19 cellular contexts compared by ENCODE assay signal in the genomic region with DNA sequence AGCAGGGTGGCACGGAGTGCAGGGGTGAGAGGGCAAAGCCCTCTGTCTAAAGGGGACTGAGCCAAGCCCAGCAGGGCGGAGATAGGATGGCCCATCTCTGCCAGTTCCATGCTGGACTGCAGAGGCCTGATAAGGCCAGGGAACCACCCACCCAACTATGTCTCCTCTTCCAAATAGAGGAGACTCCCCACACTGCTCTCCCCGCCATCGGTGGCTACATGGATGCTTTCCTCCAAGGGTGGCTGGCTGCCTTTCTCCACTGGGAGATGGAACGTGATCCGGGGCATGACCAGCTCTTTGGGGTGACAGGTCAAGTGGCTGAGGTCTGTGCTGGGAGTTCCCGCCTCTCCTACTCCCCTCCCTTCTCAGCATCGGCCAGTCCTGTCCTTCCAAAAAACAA.
"Had no signal": no experiment of that assay in that cellular context is flagged by ENCODE, and none has a peak within 500 bp of the region (broad histone marks: within the 10 kb centered on the region; RNA-seq: fewer than 3 reads in every experiment).

No MANE protein-coding gene starts in this region.

- H3K27ac Mint-ChIP-seq: activated naive CD4-positive, alpha-beta T cell treated with anti-CD3 and anti-CD28 coated beads, Interleukin-2, amount 10 ng/mL, durations not matched to agents 7 days and 5 days; dendritic cell treated with granulocyte-macrophage colony-stimulating factor and Interleukin-4, amounts not matched to agents 40 ng/mL and 50 ng/mL, for 4 days; stimulated activated naive CD8-positive, alpha-beta T cell treated with anti-CD3 and anti-CD28 coated beads, Interleukin-15, amount 100 ng/mL, for 72 hours; T-helper 17 cell; type B pancreatic cell had no signal

- ATAC-seq: gastrocnemius medialis; left ventricle myocardium superior; SK-N-SH treated with all-trans-retinoic acid at 6 μM for 48 hours; stimulated activated naive CD8-positive, alpha-beta T cell treated with anti-CD3 and anti-CD28 coated beads, Interleukin-15, amount 100 ng/mL, for 72 hours; T-helper 17 cell had no signal

- H3K9me3 Mint-ChIP-seq: activated naive CD4-positive, alpha-beta T cell treated with anti-CD3 and anti-CD28 coated beads, Interleukin-2, amount 10 ng/mL, durations not matched to agents 7 days and 5 days; dendritic cell treated with granulocyte-macrophage colony-stimulating factor and Interleukin-4, amounts not matched to agents 40 ng/mL and 50 ng/mL, for 4 days; stimulated activated naive CD8-positive, alpha-beta T cell treated with anti-CD3 and anti-CD28 coated beads, Interleukin-15, amount 100 ng/mL, for 72 hours; type B pancreatic cell had no signal

- H3K36me3 Mint-ChIP-seq: type B pancreatic cell had no signal

- H3K4me3 Mint-ChIP-seq: activated naive CD4-positive, alpha-beta T cell treated with anti-CD3 and anti-CD28 coated beads, Interleukin-2, amount 10 ng/mL, durations not matched to agents 7 days and 5 days; dendritic cell treated with granulocyte-macrophage colony-stimulating factor and Interleukin-4, amounts not matched to agents 40 ng/mL and 50 ng/mL, for 4 days; stimulated activated naive CD8-positive, alpha-beta T cell treated with anti-CD3 and anti-CD28 coated beads, Interleukin-15, amount 100 ng/mL, for 72 hours; T-helper 17 cell; type B pancreatic cell had no signal

- DNase-seq: activated CD4-positive, alpha-beta T cell treated with anti-CD3 and anti-CD28 coated beads for 4 hours; activated CD4-positive, alpha-beta T cell treated with anti-CD3 and anti-CD28 coated beads, Interleukin-2, amount 50 U/mL, for 48 hours; activated CD8-positive, alpha-beta memory T cell treated with anti-CD3 and anti-CD28 coated beads for 24 hours; activated gamma-delta T cell; activated naive CD4-positive, alpha-beta T cell treated with anti-CD3 and anti-CD28 coated beads, Interleukin-2, amount 10 ng/mL, durations not matched to agents 7 days and 5 days; amygdala; central memory CD4-positive, alpha-beta T cell; gastrocnemius medialis; glutamatergic neuron; left ventricle myocardium superior; stimulated activated CD4-positive, alpha-beta T cell treated with anti-CD3 and anti-CD28 coated beads, Interleukin-12 subunit alpha, Interleukin-12 subunit beta, amount 100 ng/mL, for 4 hours; stimulated activated CD4-positive, alpha-beta T cell treated with anti-CD3 and anti-CD28 coated beads, Interleukin-4, amount 100 ng/mL, for 1 hour; stimulated activated naive CD8-positive, alpha-beta T cell treated with anti-CD3 and anti-CD28 coated beads, Interleukin-15, amount 100 ng/mL, for 72 hours; substantia nigra; T-helper 17 cell; uterus had no signal
